ENCODE assay signal across 8 cellular contexts in genomic region chr10:98323221-98324164, GRCh38. TPM values are rescaled to one million over a fixed set of nuclear protein-coding genes. Genes with fewer than 3 reads are reported as not detected.
DNase-seq lines count a peak whose midpoint lies in the region; FAIRE-seq and TF ChIP-seq lines count a peak whose summit lies in the region.

No MANE protein-coding gene starts in this region.

- H3K79me2 ChIP-seq in endothelial cell of umbilical vein (ENCODE audit: control insufficient read depth, insufficient read depth, low read length), result no peaks in the 10 kb centered on the region

- intact Hi-C loops in endothelial cell of umbilical vein (cut with micrococcal nuclease), result no loop called here
- intact Hi-C loops in activated CD4-positive, alpha-beta T cell treated with anti-CD3 and anti-CD28 coated beads, Interleukin-2, amount 10 ng/mL, durations not matched to agents 24 days and 14 days (cut with micrococcal nuclease), result no loop called here
- intact Hi-C loops in spleen (cut with DNase I; ENCODE audit: low total_unique reads), result no loop called here

- POLR2A ChIA-PET in endothelial cell of umbilical vein (lab: Charles Lee), result no interaction called here

- no peak for TF ChIP-seq POLR2A in endothelial cell of umbilical vein (IDR thresholded peaks at IDR 0.05; ENCODE audit: low read depth, low read length)
- no peak for TF ChIP-seq POLR2A in spleen (IDR thresholded peaks at IDR 0.05)

- H3K9me3 ChIP-seq in endothelial cell of umbilical vein (replicated peaks; ENCODE audit: control insufficient read depth, insufficient read depth, low read length), result no peaks in the 10 kb centered on the region
- H3K9me3 ChIP-seq in spleen, result peaks cover 0 to 1% (median 0%) of the 10 kb centered on the region in 8 donors

- no peak overlapping the region for H3K4me2 ChIP-seq in endothelial cell of umbilical vein (ENCODE audit: insufficient read depth, low read length)

- DNase-seq in HCEC 1CT (peak; percentile 96), NOMO-1 treated with DMSO at 0.1 percent for 48 hours (lab: John Stamatoyannopoulos, UW; ENCODE audit: unreplicated experiment) (peak; percentile 97), endothelial cell of umbilical vein (ENCODE audit: low read depth, low spot score) (peak; percentile 54), non-pigmented ciliary epithelial cell (ENCODE audit: low read depth) (peak; percentile 72), DMS114 treated with DMSO at 0.1 percent for 48 hours (lab: John Stamatoyannopoulos, UW; ENCODE audit: unreplicated experiment) (no peak), inferior parietal cortex (ENCODE audit: extremely low spot score) (no peak), spleen (no peak)
- no peak for DNase-seq in activated CD4-positive, alpha-beta T cell treated with anti-CD3 and anti-CD28 coated beads, Interleukin-2, amount 10 ng/mL, durations not matched to agents 24 days and 14 days

- no peak overlapping the region for H3K4me3 Mint-ChIP-seq in activated CD4-positive, alpha-beta T cell treated with anti-CD3 and anti-CD28 coated beads, Interleukin-2, amount 10 ng/mL, durations not matched to agents 24 days and 14 days

- peak; percentile 78 for FAIRE-seq in endothelial cell of umbilical vein (lab: Jason Lieb, UNC)

- no peak overlapping the region for H3K4me3 ChIP-seq in endothelial cell of umbilical vein (replicated peaks in 1 of 3; ENCODE audit: insufficient read depth in 1 of 3, low read depth in 1 of 3, low read length in 3 of 3)
- H3K4me3 ChIP-seq in spleen, result no peak overlapping the region

- H3K4me1 Mint-ChIP-seq in activated CD4-positive, alpha-beta T cell treated with anti-CD3 and anti-CD28 coated beads, Interleukin-2, amount 10 ng/mL, durations not matched to agents 24 days and 14 days, result no peaks in the 10 kb centered on the region

- H3K4me1 ChIP-seq in endothelial cell of umbilical vein (ENCODE audit: control insufficient read depth, extremely low read depth, insufficient read depth, low read length) (peaks cover 9% of the 10 kb centered on the region), spleen (peaks cover 0 to 15% (median 0%) of the 10 kb centered on the region in 6 donors)

- no TSS peak for BruUV-seq in endothelial cell of umbilical vein (replicated peaks; lab: Mats Ljungman, UMichigan)

- no peaks in the 10 kb centered on the region for H3K36me3 Mint-ChIP-seq in activated CD4-positive, alpha-beta T cell treated with anti-CD3 and anti-CD28 coated beads, Interleukin-2, amount 10 ng/mL, durations not matched to agents 24 days and 14 days (ENCODE audit: low read depth)

- no peaks in the 10 kb centered on the region for H4K20me1 ChIP-seq in endothelial cell of umbilical vein (replicated peaks; ENCODE audit: control insufficient read depth, extremely low read depth, insufficient read depth, low read length)

- CTCF ChIA-PET in endothelial cell of umbilical vein (lab: Charles Lee), result interaction anchor here (0.8 to 2.6 kb wide), 6 partner anchors 9 to 282 kb away, joined by 3 to 19 read pairs (median 4); no protein-coding TSS in a partner anchor

- TF ChIP-seq CTCF in endothelial cell of umbilical vein (IDR thresholded peaks at IDR 0.05; ENCODE audit: extremely low read depth in 1 of 2, insufficient read depth in 1 of 2, low read depth in 1 of 2, low read length in 2 of 2) (no peak), spleen (IDR thresholded peaks at IDR 0.05 in 8 of 11, conservative IDR thresholded peaks at IDR 0.05 in 3 of 11) (no peak)

- H3K9me3 Mint-ChIP-seq in activated CD4-positive, alpha-beta T cell treated with anti-CD3 and anti-CD28 coated beads, Interleukin-2, amount 10 ng/mL, durations not matched to agents 24 days and 14 days, result peaks cover 2% of the 10 kb centered on the region

- H2AFZ ChIP-seq in endothelial cell of umbilical vein (ENCODE audit: low read depth, low read length), result no peak overlapping the region

- dilution Hi-C loops in endothelial cell of umbilical vein (cut with MboI; ENCODE audit: extremely low pct_ligation_motif_present, low sequenced_read_pairs), result no loop called here

- H3K9ac ChIP-seq in endothelial cell of umbilical vein (replicated peaks; ENCODE audit: extremely low read depth, insufficient read depth, low read length), result no peak overlapping the region

- H3K27ac ChIP-seq in endothelial cell of umbilical vein (ENCODE audit: insufficient read depth, low read depth, low read length) (no peak overlapping the region), spleen (no peak overlapping the region)

- no peaks in the 10 kb centered on the region for H3K36me3 ChIP-seq in endothelial cell of umbilical vein (ENCODE audit: control insufficient read depth in 2 of 2, extremely low read depth in 1 of 2, insufficient read depth in 2 of 2, low read length in 2 of 2)
- no peaks in the 10 kb centered on the region for H3K36me3 ChIP-seq in spleen

- no peak overlapping the region for H3K27ac Mint-ChIP-seq in activated CD4-positive, alpha-beta T cell treated with anti-CD3 and anti-CD28 coated beads, Interleukin-2, amount 10 ng/mL, durations not matched to agents 24 days and 14 days

- H3K27me3 Mint-ChIP-seq in activated CD4-positive, alpha-beta T cell treated with anti-CD3 and anti-CD28 coated beads, Interleukin-2, amount 10 ng/mL, durations not matched to agents 24 days and 14 days, result peaks cover 4% of the 10 kb centered on the region

- H3K27me3 ChIP-seq in endothelial cell of umbilical vein (ENCODE audit: control insufficient read depth in 2 of 2, insufficient read depth in 2 of 2, low read length in 2 of 2), result peaks cover 6 to 10% of the 10 kb centered on the region in 2 experiments
- peaks cover 0 to 37% (median 0%) of the 10 kb centered on the region in 7 donors for H3K27me3 ChIP-seq in spleen (replicated peaks in 1 of 7)

- no peaks in the 10 kb centered on the region for H3K9me1 ChIP-seq in endothelial cell of umbilical vein (replicated peaks; ENCODE audit: control insufficient read depth, extremely low read depth, insufficient read depth, low read length)

- whole genome bisulfite sequencing in spleen, 5 donors, result 53 to 82% (median 81%) methylated on average over 3 to 4 of the region's 4 CpGs

TF ChIP-seq in endothelial cell of umbilical vein, 7 proteins besides CTCF, POLR2A, EP300 and RAD21:
- TF ChIP-seq MYC (IDR thresholded peaks at IDR 0.05; ENCODE audit: low read depth, low read length) (no peak), FOS (IDR thresholded peaks at IDR 0.05; ENCODE audit: borderline replicate concordance, insufficient read depth, low read length) (peak; percentile 62), MAX (IDR thresholded peaks at IDR 0.05; ENCODE audit: insufficient read depth, insufficient read length) (no peak), JUN (IDR thresholded peaks at IDR 0.05; ENCODE audit: borderline replicate concordance, insufficient read depth, insufficient read length, low read depth) (no peak), EZH2 (IDR thresholded peaks at IDR 0.05; ENCODE audit: borderline replicate concordance, low read depth, low read length, severe bottlenecking) (no peak), POLR2AphosphoS5 (IDR thresholded peaks at IDR 0.05; ENCODE audit: insufficient read depth, low read depth, low read length) (peak; percentile 35), GATA2 (IDR thresholded peaks at IDR 0.05; ENCODE audit: insufficient read depth, insufficient read length, low read depth, low read length) (no peak)

RNA-seq across cellular contexts. Expression of gene LOXL4, which starts 55.5 kb away (rescaled TPM):
- 0.92 and 1.4 TPM in 2 replicates for total RNA-seq in endothelial cell of umbilical vein
- polyA plus RNA-seq in endothelial cell of umbilical vein, result 1.8 and 1.9 TPM in 2 replicates
- polyA plus RNA-seq in endothelial cell of umbilical vein (2011; cell fraction: cytosol; rRNA removed), result 1.3 and 1.9 TPM in 2 replicates
- polyA plus RNA-seq in endothelial cell of umbilical vein (2011; cell fraction: nucleus; rRNA removed), result 1.6 and 1.8 TPM in 2 replicates
- 1.4 and 2.2 TPM in 2 replicates for polyA plus RNA-seq in endothelial cell of umbilical vein (2012)
- 1.5 and 3.2 TPM in 2 replicates for polyA minus RNA-seq in endothelial cell of umbilical vein
- not detected for polyA minus RNA-seq in endothelial cell of umbilical vein (2011; cell fraction: cytosol; rRNA and poly(A)+ RNA removed)
- 0.58 and 0.67 TPM in 2 replicates for polyA minus RNA-seq in endothelial cell of umbilical vein (2011; cell fraction: nucleus; rRNA and poly(A)+ RNA removed)
- not detected in 2 replicates for total RNA-seq in activated CD4-positive, alpha-beta T cell treated with anti-CD3 and anti-CD28 coated beads, Interleukin-2, amount 10 ng/mL, durations not matched to agents 24 days and 14 days
- total RNA-seq in spleen, result 1 to 10 TPM; 1.6 to 6.1 (median 2.5) TPM
- polyA plus RNA-seq in spleen, result under 1 TPM; 0.39 to 0.90 (median 0.44) TPM

Comparison
In these comparisons a context has a peak if more than half of its experiments do, and no peak if none do; other contexts are left out.
1. DNase-seq: peak in HCEC 1CT (single experiment), NOMO-1 treated with DMSO at 0.1 percent for 48 hours (single experiment), endothelial cell of umbilical vein (single experiment) and non-pigmented ciliary epithelial cell (single experiment); none in DMS114 treated with DMSO at 0.1 percent for 48 hours (single experiment), activated CD4-positive, alpha-beta T cell treated with anti-CD3 and anti-CD28 coated beads, Interleukin-2, amount 10 ng/mL, durations not matched to agents 24 days and 14 days (single experiment), inferior parietal cortex (single experiment) and spleen (single experiment).